32 cellular contexts compared by ENCODE assay signal in genomic region chr14:31307618-31308017, GRCh38.
"Had no signal": no experiment of that assay in that cellular context is flagged by ENCODE, and none has a peak within 500 bp of the region (broad histone marks: within the 10 kb centered on the region; RNA-seq: fewer than 3 reads in every experiment).

No MANE protein-coding gene starts in this region.

- H3K4me2 ChIP-seq: PC-9 had no signal

- DNase-seq: activated B cell treated with CpG ODN at 0.5 μM for 24 hours; activated CD4-positive, alpha-beta memory T cell treated with anti-CD3 and anti-CD28 coated beads, Interleukin-2, amount 10 ng/mL, durations not matched to agents 7 days and 5 days; activated CD4-positive, alpha-beta T cell treated with anti-CD3 and anti-CD28 coated beads for 4 hours; activated CD4-positive, CD25-positive, alpha-beta regulatory T cell treated with anti-CD3 and anti-CD28 coated beads, Interleukin-2, amount 50 U/mL, for 72 hours; activated CD8-positive, alpha-beta memory T cell treated with anti-CD3 and anti-CD28 coated beads for 24 hours; activated CD8-positive, alpha-beta memory T cell treated with anti-CD3 and anti-CD28 coated beads, Interleukin-2, amount 10 ng/mL, durations not matched to agents 7 days and 5 days; activated CD8-positive, alpha-beta memory T cell treated with anti-CD3 and anti-CD28 coated beads, Interleukin-2, amount 50 U/mL, for 48 hours; activated effector memory CD4-positive, alpha-beta T cell treated with Interleukin-2 at 50 U/mL for 16 hours; activated naive CD4-positive, alpha-beta T cell treated with anti-CD3 and anti-CD28 coated beads, Interleukin-2, amount 10 ng/mL, durations not matched to agents 7 days and 5 days; activated naive CD8-positive, alpha-beta T cell treated with anti-CD3 and anti-CD28 coated beads, Interleukin-2, amount 50 U/mL, for 24 hours; activated T-cell treated with anti-CD3 and anti-CD28 coated beads, Interleukin-2, amount 50 U/mL, for 48 hours; anterior cingulate cortex; caudate nucleus; cerebellar nuclear complex; NCI-H1105; NCI-H1417 treated with DMSO at 0.1 percent for 48 hours; NCI-H1694; NCI-H2029; NCI-H510A; NCI-H526; NCI-H748 treated with DMSO at 0.1 percent for 48 hours; NK-92 treated with Interleukin-12 subunit alpha and Interleukin-12 subunit beta, amount 100 ng/mL, for 24 hours; PC-9; SIG-M5; SW 1271; T-helper 1 cell; T-helper 2 cell; T-helper 9 cell had no signal

- ATAC-seq: activated CD8-positive, alpha-beta memory T cell treated with anti-CD3 and anti-CD28 coated beads, Interleukin-2, amount 10 ng/mL, durations not matched to agents 7 days and 5 days; activated naive CD8-positive, alpha-beta T cell treated with anti-CD3 and anti-CD28 coated beads, Interleukin-2, amount 50 U/mL, for 24 hours; Right ventricle myocardium inferior; SK-N-SH treated with all-trans-retinoic acid at 6 μM for 48 hours had no signal

- H2AFZ ChIP-seq: PC-9 had no signal

- H3K4me3 ChIP-seq: PC-9 had no signal

- H3K27ac ChIP-seq: PC-9, RWPE1, VCaP had no signal
